ENCODE assay signal across 1 cellular context in the genomic region with DNA sequence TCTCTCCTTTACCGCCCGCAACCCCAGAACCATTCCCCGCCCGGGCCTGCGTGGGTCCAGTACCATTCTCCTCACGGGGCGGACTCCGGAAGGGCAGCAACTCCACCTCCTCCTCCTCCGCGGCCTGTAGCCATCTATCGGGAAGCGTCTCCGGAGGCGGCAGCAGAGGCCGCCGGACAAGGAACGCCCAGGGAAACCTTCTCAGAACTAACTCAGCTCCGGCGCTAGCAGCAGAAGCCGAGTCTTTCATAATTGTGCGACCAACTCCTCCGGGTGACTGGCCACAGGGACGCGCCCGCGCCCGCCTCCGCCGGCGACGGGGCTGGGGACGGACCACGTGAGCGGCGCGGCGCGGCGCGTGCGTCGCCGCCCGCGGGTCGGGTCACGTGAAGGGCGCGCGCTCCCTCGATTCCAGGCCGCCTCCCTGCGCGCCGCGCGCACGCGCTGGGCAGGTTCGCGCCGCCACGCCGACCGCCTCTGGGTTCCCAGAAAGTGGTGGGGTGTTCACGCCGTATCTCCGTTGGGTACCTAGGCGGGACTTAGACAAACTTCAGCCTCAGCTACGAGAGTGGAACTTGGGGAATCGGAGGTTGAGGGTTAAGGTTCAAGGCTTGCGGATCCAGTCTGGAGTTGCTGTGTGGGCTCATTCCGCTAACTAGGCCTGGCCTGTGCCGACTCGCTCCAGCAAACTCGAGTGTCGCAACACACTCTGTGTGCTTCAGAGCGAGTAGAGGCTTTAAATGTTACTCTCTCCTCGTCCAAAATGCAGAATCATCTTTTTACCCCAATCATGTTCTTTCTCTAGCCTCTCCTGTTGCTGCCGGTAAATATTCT.
A peak's percentile ranks its signal among the peaks of the same experiment; 100 is the strongest.
TF ChIP-seq lines count a peak whose summit lies in the region.

A gene with protein sequence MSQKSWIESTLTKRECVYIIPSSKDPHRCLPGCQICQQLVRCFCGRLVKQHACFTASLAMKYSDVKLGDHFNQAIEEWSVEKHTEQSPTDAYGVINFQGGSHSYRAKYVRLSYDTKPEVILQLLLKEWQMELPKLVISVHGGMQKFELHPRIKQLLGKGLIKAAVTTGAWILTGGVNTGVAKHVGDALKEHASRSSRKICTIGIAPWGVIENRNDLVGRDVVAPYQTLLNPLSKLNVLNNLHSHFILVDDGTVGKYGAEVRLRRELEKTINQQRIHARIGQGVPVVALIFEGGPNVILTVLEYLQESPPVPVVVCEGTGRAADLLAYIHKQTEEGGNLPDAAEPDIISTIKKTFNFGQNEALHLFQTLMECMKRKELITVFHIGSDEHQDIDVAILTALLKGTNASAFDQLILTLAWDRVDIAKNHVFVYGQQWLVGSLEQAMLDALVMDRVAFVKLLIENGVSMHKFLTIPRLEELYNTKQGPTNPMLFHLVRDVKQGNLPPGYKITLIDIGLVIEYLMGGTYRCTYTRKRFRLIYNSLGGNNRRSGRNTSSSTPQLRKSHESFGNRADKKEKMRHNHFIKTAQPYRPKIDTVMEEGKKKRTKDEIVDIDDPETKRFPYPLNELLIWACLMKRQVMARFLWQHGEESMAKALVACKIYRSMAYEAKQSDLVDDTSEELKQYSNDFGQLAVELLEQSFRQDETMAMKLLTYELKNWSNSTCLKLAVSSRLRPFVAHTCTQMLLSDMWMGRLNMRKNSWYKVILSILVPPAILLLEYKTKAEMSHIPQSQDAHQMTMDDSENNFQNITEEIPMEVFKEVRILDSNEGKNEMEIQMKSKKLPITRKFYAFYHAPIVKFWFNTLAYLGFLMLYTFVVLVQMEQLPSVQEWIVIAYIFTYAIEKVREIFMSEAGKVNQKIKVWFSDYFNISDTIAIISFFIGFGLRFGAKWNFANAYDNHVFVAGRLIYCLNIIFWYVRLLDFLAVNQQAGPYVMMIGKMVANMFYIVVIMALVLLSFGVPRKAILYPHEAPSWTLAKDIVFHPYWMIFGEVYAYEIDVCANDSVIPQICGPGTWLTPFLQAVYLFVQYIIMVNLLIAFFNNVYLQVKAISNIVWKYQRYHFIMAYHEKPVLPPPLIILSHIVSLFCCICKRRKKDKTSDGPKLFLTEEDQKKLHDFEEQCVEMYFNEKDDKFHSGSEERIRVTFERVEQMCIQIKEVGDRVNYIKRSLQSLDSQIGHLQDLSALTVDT (N-terminal part only) (minus strand): TSS at position 330 of the 834 bp plus-strand sequence. CDS start 264 bp downstream, at position 66.

TF ChIP-seq in A549, 52 proteins besides CTCF, POLR2A, EP300 and RAD21 (continued from another document):
- TF ChIP-seq, protein P1, sequence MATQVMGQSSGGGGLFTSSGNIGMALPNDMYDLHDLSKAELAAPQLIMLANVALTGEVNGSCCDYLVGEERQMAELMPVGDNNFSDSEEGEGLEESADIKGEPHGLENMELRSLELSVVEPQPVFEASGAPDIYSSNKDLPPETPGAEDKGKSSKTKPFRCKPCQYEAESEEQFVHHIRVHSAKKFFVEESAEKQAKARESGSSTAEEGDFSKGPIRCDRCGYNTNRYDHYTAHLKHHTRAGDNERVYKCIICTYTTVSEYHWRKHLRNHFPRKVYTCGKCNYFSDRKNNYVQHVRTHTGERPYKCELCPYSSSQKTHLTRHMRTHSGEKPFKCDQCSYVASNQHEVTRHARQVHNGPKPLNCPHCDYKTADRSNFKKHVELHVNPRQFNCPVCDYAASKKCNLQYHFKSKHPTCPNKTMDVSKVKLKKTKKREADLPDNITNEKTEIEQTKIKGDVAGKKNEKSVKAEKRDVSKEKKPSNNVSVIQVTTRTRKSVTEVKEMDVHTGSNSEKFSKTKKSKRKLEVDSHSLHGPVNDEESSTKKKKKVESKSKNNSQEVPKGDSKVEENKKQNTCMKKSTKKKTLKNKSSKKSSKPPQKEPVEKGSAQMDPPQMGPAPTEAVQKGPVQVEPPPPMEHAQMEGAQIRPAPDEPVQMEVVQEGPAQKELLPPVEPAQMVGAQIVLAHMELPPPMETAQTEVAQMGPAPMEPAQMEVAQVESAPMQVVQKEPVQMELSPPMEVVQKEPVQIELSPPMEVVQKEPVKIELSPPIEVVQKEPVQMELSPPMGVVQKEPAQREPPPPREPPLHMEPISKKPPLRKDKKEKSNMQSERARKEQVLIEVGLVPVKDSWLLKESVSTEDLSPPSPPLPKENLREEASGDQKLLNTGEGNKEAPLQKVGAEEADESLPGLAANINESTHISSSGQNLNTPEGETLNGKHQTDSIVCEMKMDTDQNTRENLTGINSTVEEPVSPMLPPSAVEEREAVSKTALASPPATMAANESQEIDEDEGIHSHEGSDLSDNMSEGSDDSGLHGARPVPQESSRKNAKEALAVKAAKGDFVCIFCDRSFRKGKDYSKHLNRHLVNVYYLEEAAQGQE (IDR thresholded peaks at IDR 0.05), result no peak
- no peak for TF ChIP-seq ZFP36 (IDR thresholded peaks at IDR 0.05; ENCODE audit: borderline replicate concordance, partially characterized antibody)
- TF ChIP-seq NPAS2 (CRISPR knock-in tag; IDR thresholded peaks at IDR 0.05; ENCODE audit: borderline replicate concordance), result peak; percentile 96
- TF ChIP-seq RFX5 (IDR thresholded peaks at IDR 0.05), result peak; percentile 46; the same call in 1 of the 2 replicates
- TF ChIP-seq HOXA7 (CRISPR knock-in tag; IDR thresholded peaks at IDR 0.05), result no peak
- 0 out of 2 replicates have a peak, but pooled peaks have one; percentile 41 for TF ChIP-seq MAZ (IDR thresholded peaks at IDR 0.05; ENCODE audit: borderline replicate concordance, low read depth, low read length)
- no peak for TF ChIP-seq FOXS1 (CRISPR knock-in tag; IDR thresholded peaks at IDR 0.05)
- peak; percentile 89 for TF ChIP-seq BHLHE40 (IDR thresholded peaks at IDR 0.05; ENCODE audit: low read depth, low read length)
- no peak for TF ChIP-seq NR3C1 (IDR thresholded peaks at IDR 0.05)
- no peak for TF ChIP-seq HDAC2 (IDR thresholded peaks at IDR 0.05)
- peak; percentile 20; the same call in 1 of the 2 replicates for TF ChIP-seq GATA3 (IDR thresholded peaks at IDR 0.05; ENCODE audit: borderline replicate concordance)
- TF ChIP-seq CBX2 (IDR thresholded peaks at IDR 0.05; ENCODE audit: borderline replicate concordance, low read depth), result no peak
- TF ChIP-seq FOSL2 (IDR thresholded peaks at IDR 0.05), result no peak
- peak; percentile 35 for TF ChIP-seq FOSL2 (CRISPR knock-in tag; IDR thresholded peaks at IDR 0.05)
- TF ChIP-seq CEBPB (IDR thresholded peaks at IDR 0.05), result peak; percentile 90 to 97
- TF ChIP-seq ZSCAN20 (CRISPR knock-in tag; IDR thresholded peaks at IDR 0.05), result no peak
- peak; percentile 96 to 97 for TF ChIP-seq JUN (IDR thresholded peaks at IDR 0.05)
- no peak for TF ChIP-seq JUNB (IDR thresholded peaks at IDR 0.05)
- TF ChIP-seq CHD2 (IDR thresholded peaks at IDR 0.05; ENCODE audit: low read length, partially characterized antibody), result no peak
- TF ChIP-seq, protein P2, sequence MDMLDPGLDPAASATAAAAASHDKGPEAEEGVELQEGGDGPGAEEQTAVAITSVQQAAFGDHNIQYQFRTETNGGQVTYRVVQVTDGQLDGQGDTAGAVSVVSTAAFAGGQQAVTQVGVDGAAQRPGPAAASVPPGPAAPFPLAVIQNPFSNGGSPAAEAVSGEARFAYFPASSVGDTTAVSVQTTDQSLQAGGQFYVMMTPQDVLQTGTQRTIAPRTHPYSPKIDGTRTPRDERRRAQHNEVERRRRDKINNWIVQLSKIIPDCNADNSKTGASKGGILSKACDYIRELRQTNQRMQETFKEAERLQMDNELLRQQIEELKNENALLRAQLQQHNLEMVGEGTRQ (IDR thresholded peaks at IDR 0.05), result peak; percentile 70
- TF ChIP-seq PHF8 (IDR thresholded peaks at IDR 0.05; ENCODE audit: borderline replicate concordance, low read depth), result peak; percentile 70
- TF ChIP-seq, protein P3, sequence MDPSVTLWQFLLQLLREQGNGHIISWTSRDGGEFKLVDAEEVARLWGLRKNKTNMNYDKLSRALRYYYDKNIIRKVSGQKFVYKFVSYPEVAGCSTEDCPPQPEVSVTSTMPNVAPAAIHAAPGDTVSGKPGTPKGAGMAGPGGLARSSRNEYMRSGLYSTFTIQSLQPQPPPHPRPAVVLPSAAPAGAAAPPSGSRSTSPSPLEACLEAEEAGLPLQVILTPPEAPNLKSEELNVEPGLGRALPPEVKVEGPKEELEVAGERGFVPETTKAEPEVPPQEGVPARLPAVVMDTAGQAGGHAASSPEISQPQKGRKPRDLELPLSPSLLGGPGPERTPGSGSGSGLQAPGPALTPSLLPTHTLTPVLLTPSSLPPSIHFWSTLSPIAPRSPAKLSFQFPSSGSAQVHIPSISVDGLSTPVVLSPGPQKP (IDR thresholded peaks at IDR 0.05; ENCODE audit: low read depth, low read length), result no peak
- no peak for TF ChIP-seq RNF2 (IDR thresholded peaks at IDR 0.05; ENCODE audit: borderline replicate concordance, low read depth)
- peak; percentile 82 for TF ChIP-seq HOXB5 (CRISPR knock-in tag; IDR thresholded peaks at IDR 0.05)
- TF ChIP-seq POLR2AphosphoS2 (conservative IDR thresholded peaks at IDR 0.05; ENCODE audit: low read length), result no peak
- no peak for TF ChIP-seq ZNF302 (CRISPR knock-in tag; IDR thresholded peaks at IDR 0.05)
- TF ChIP-seq, protein P4, sequence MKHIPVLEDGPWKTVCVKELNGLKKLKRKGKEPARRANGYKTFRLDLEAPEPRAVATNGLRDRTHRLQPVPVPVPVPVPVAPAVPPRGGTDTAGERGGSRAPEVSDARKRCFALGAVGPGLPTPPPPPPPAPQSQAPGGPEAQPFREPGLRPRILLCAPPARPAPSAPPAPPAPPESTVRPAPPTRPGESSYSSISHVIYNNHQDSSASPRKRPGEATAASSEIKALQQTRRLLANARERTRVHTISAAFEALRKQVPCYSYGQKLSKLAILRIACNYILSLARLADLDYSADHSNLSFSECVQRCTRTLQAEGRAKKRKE (CRISPR knock-in tag; IDR thresholded peaks at IDR 0.05; ENCODE audit: low read depth), result peak; percentile 53; the same call in 1 of the 2 replicates
- TF ChIP-seq, protein P5, sequence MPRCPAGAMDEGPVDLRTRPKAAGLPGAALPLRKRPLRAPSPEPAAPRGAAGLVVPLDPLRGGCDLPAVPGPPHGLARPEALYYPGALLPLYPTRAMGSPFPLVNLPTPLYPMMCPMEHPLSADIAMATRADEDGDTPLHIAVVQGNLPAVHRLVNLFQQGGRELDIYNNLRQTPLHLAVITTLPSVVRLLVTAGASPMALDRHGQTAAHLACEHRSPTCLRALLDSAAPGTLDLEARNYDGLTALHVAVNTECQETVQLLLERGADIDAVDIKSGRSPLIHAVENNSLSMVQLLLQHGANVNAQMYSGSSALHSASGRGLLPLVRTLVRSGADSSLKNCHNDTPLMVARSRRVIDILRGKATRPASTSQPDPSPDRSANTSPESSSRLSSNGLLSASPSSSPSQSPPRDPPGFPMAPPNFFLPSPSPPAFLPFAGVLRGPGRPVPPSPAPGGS (IDR thresholded peaks at IDR 0.05), result peak; percentile 90; the same call in 2 of the 3 replicates
- TF ChIP-seq MYC (IDR thresholded peaks at IDR 0.05; ENCODE audit: borderline replicate concordance, low read length), result peak; percentile 92
- TF ChIP-seq EHF (CRISPR knock-in tag; IDR thresholded peaks at IDR 0.05), result 0 out of 2 replicates have a peak, but pooled peaks have one; percentile 65
- TF ChIP-seq, protein P6, sequence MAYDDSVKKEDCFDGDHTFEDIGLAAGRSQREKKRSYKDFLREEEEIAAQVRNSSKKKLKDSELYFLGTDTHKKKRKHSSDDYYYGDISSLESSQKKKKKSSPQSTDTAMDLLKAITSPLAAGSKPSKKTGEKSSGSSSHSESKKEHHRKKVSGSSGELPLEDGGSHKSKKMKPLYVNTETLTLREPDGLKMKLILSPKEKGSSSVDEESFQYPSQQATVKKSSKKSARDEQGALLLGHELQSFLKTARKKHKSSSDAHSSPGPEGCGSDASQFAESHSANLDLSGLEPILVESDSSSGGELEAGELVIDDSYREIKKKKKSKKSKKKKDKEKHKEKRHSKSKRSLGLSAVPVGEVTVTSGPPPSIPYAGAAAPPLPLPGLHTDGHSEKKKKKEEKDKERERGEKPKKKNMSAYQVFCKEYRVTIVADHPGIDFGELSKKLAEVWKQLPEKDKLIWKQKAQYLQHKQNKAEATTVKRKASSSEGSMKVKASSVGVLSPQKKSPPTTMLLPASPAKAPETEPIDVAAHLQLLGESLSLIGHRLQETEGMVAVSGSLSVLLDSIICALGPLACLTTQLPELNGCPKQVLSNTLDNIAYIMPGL (CRISPR knock-in tag; IDR thresholded peaks at IDR 0.05; ENCODE audit: borderline replicate concordance), result peak; percentile 16; the same call in 1 of the 2 replicates
- TF ChIP-seq ESRRA (IDR thresholded peaks at IDR 0.05; ENCODE audit: borderline replicate concordance, low read length), result peak; percentile 29; the same call in 1 of the 2 replicates
- no peak for TF ChIP-seq CBX8 (IDR thresholded peaks at IDR 0.05)
- TF ChIP-seq SMC3 (IDR thresholded peaks at IDR 0.05), result no peak
